Comparison of ENCODE assay signal across 24 cellular contexts in the genomic region with DNA sequence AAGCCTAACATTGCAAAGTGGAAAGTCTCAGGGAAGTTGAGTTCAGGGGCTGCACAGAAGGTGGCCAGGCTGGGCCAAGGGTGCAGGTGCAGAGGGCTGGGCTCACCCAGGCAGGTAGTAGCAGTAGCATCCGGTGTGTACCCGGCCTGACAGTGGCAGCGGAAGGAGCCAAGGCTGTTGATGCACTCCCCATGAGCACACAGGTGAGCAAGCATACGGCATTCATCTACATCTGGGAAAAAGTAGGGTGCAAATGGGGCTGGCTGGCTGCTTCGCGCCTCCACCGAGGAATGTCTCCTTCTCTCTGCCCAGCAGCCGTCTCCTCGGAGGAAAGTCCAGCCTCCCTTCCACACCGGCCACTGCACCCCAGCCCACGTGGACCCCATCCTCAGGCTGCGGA. TPM values are rescaled to one million over a fixed set of nuclear protein-coding genes. Genes with fewer than 3 reads are reported as not detected.
"Had no signal": no experiment of that assay in that cellular context is flagged by ENCODE, and none has a peak within 500 bp of the region (broad histone marks: within the 10 kb centered on the region; RNA-seq: fewer than 3 reads in every experiment).

No MANE protein-coding gene starts in this region.

- H3K4me1 Mint-ChIP-seq: T-cell had no signal

- H3K4me3 Mint-ChIP-seq: T-cell had no signal

- H3K4me2 ChIP-seq: SK-N-SH had no signal

- H3K9me3 ChIP-seq: SK-N-SH had no signal

- ATAC-seq: T-cell had no signal

- H3K27ac Mint-ChIP-seq: T-cell had no signal

- H3K27ac ChIP-seq: HL-60, RWPE1 had no signal

- H3K9me3 Mint-ChIP-seq: T-cell had no signal

- H3K9ac ChIP-seq: SK-N-SH had no signal

- H3K36me3 Mint-ChIP-seq: T-cell had no signal

- DNase-seq: KBM-7, MV-4-11, NCI-H1048, NCI-H1105, NCI-H1417, NCI-H1436 treated with DMSO at 0.1 percent for 48 hours, NCI-H1694, NCI-H187 treated with DMSO at 0.1 percent for 48 hours, NCI-H2029 treated with DMSO at 0.1 percent for 48 hours, NCI-H2171 treated with DMSO at 0.1 percent for 48 hours, NCI-H2227 treated with DMSO at 0.1 percent for 48 hours, NCI-H524, NCI-H526 treated with DMSO at 0.1 percent for 48 hours, NCI-H748 treated with DMSO at 0.1 percent for 48 hours, SHP77, SK-N-SH, SW 1271, T-cell had no signal

RNA-seq across cellular contexts. Expression of a gene that starts 30.6 kb away (rescaled TPM):
- total RNA-seq: LHCN-M2, MCF 10A, NCI-H460, SK-MEL-5 had no signal
- polyA plus RNA-seq: SK-N-SH had no signal
